2 cellular contexts compared by ENCODE assay signal in genomic region chr16:15674571-15674970, GRCh38.
A peak's percentile ranks its signal among the peaks of the same experiment; 100 is the strongest.
TF ChIP-seq lines count a peak whose summit lies in the region.

No MANE protein-coding gene starts in this region.

TF ChIP-seq in K562, 482 proteins besides CTCF, POLR2A, EP300 and RAD21:
- TF ChIP-seq ATF3 (IDR thresholded peaks at IDR 0.05) (peak; percentile 46), ATF3 (CRISPR knock-in tag; conservative IDR thresholded peaks at IDR 0.05) (no peak), RERE (CRISPR knock-in tag; IDR thresholded peaks at IDR 0.05; ENCODE audit: borderline replicate concordance) (no peak)
TF ChIP-seq in K562: peak in this region for 1.

TF ChIP-seq in GM12891, 5 proteins besides CTCF, POLR2A, EP300 and RAD21:
- TF ChIP-seq POLR2AphosphoS5 (IDR thresholded peaks at IDR 0.05; ENCODE audit: low read depth, low read length) (no peak), PAX5 (IDR thresholded peaks at IDR 0.05; ENCODE audit: insufficient read depth, low read length, severe bottlenecking) (no peak)
